1 cellular context compared by ENCODE assay signal in the genomic region with DNA sequence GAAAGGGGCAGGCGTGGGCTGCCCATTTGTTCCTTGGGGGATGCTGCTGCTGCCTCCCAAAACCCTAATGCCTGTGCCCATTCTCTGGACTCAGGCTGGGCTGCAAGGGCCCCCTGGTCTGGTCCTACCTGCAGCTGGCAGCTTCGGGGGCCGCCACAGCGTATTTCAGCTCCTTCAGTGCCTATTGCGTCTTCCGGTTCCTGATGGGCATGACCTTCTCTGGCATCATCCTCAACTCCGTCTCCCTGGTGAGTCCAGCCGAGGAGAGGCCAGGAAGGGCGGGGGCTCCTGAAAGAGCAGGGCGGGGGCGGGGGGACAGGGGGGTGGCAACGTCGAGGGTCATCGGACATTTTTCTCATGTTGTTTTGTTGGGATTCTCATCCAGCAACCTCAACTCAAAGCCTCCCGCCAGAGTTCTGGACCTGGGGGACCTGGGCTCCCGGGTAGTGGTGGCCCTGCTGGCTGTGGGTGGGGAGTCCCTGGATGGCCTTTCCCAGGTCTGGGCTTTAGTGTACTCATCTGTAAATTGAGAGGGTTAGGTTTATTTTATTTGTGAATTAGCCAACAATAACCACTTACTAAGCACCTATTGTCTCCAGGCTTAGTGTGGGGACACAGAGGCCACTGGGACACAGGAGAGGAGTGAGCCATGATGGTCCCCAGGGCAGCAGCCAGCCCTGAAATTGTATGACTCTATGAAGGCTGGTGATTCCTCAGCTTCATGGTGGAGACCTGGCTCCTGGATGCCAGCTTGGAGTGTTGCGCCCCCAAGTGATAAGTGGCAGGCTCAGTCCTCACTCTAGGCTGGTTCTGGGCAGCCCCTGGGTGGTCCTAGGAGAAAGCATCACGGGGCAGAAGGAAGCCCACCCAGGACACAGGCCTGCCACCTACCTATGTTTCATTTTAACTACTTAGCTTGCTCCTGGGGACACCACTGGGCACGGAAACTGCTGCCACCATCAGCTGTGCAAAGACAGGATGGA.
TF ChIP-seq lines count a peak whose summit lies in the region.

No MANE protein-coding gene starts in this region.

TF ChIP-seq in Ishikawa, 13 proteins besides CTCF, POLR2A, EP300 and RAD21:
- TF ChIP-seq TCF12 (IDR thresholded peaks at IDR 0.05; ENCODE audit: low read depth) (no peak), CEBPB (IDR thresholded peaks at IDR 0.05) (no peak), EGR1 (IDR thresholded peaks at IDR 0.05) (no peak), YY1 (IDR thresholded peaks at IDR 0.05; ENCODE audit: low read depth) (no peak), TAF1 (IDR thresholded peaks at IDR 0.05; ENCODE audit: low read depth) (no peak), FOXM1 (IDR thresholded peaks at IDR 0.05; ENCODE audit: borderline replicate concordance, low read depth) (no peak), NFIC (IDR thresholded peaks at IDR 0.05) (no peak), CREB1 (IDR thresholded peaks at IDR 0.05; ENCODE audit: low read depth) (no peak), ZBTB7A (IDR thresholded peaks at IDR 0.05; ENCODE audit: low read depth) (no peak), TEAD4 (IDR thresholded peaks at IDR 0.05) (no peak)
- TF ChIP-seq, protein P1, sequence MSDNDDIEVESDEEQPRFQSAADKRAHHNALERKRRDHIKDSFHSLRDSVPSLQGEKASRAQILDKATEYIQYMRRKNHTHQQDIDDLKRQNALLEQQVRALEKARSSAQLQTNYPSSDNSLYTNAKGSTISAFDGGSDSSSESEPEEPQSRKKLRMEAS (IDR thresholded peaks at IDR 0.05): no peak
- TF ChIP-seq, protein P2, sequence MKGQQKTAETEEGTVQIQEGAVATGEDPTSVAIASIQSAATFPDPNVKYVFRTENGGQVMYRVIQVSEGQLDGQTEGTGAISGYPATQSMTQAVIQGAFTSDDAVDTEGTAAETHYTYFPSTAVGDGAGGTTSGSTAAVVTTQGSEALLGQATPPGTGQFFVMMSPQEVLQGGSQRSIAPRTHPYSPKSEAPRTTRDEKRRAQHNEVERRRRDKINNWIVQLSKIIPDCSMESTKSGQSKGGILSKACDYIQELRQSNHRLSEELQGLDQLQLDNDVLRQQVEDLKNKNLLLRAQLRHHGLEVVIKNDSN (IDR thresholded peaks at IDR 0.05): no peak
- TF ChIP-seq, protein P3, sequence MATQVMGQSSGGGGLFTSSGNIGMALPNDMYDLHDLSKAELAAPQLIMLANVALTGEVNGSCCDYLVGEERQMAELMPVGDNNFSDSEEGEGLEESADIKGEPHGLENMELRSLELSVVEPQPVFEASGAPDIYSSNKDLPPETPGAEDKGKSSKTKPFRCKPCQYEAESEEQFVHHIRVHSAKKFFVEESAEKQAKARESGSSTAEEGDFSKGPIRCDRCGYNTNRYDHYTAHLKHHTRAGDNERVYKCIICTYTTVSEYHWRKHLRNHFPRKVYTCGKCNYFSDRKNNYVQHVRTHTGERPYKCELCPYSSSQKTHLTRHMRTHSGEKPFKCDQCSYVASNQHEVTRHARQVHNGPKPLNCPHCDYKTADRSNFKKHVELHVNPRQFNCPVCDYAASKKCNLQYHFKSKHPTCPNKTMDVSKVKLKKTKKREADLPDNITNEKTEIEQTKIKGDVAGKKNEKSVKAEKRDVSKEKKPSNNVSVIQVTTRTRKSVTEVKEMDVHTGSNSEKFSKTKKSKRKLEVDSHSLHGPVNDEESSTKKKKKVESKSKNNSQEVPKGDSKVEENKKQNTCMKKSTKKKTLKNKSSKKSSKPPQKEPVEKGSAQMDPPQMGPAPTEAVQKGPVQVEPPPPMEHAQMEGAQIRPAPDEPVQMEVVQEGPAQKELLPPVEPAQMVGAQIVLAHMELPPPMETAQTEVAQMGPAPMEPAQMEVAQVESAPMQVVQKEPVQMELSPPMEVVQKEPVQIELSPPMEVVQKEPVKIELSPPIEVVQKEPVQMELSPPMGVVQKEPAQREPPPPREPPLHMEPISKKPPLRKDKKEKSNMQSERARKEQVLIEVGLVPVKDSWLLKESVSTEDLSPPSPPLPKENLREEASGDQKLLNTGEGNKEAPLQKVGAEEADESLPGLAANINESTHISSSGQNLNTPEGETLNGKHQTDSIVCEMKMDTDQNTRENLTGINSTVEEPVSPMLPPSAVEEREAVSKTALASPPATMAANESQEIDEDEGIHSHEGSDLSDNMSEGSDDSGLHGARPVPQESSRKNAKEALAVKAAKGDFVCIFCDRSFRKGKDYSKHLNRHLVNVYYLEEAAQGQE (IDR thresholded peaks at IDR 0.05; ENCODE audit: low read depth): no peak
